ENCODE assay signal across 9 cellular contexts in the genomic region with DNA sequence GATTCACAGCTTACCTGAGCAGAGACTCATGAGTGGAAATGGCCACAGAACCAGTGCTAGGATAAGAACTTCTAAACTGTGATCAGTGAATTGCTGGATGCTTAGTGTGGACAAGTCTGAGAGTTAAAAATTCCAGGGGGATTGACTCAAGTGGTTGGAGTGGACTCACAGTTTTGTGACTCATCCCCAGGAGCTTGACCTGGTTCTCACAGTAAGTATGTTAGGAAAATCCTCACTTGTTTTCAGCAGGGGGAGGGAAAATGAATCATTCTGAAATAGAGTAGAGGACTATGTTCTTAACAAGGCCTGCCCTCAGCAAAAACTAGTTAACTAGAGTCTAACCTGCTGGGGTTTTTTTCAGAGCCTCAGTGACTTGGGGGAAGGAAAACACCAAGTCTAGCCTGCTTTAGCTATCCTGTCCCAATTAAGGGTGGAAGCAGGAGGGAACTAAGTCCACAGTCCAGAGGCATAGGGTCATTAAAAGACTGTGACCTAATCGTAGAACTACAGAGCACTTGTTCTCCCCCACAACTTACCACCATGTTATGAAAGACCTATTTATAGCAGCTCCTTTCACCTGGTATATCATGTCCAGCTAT. TPM values are rescaled to one million over a fixed set of nuclear protein-coding genes. Genes with fewer than 3 reads are reported as not detected.
DNase-seq lines count a peak whose midpoint lies in the region; ATAC-seq, FAIRE-seq and TF ChIP-seq lines count a peak whose summit lies in the region.
"Had no signal": no experiment of that assay in that cellular context is flagged by ENCODE, and none has a peak within 500 bp of the region (broad histone marks: within the 10 kb centered on the region; RNA-seq: fewer than 3 reads in every experiment).

No MANE protein-coding gene starts in this region.

- no peak overlapping the region for H3K4me3 ChIP-seq in skeletal muscle satellite cell (ENCODE audit: low read length)

- DNase-seq in GM12892 (ENCODE audit: insufficient read length), result no peak
- peak; percentile 60 for DNase-seq in SW480 (ENCODE audit: low spot score)
- peak; percentile 93 for DNase-seq in glomerular visceral epithelial cell (ENCODE audit: extremely low spot score)
- no peak for DNase-seq in SKM-1 (lab: John Stamatoyannopoulos, UW; ENCODE audit: unreplicated experiment)
- DNase-seq in effector CD4-positive, alpha-beta T cell, result no peak
- DNase-seq: activated CD8-positive, alpha-beta memory T cell treated with anti-CD3 and anti-CD28 coated beads, Interleukin-2, amount 50 U/mL, for 48 hours had no signal

- FAIRE-seq in GM12892 (lab: Jason Lieb, UNC), result peak; percentile 68

- no peaks in the 10 kb centered on the region for H3K36me3 ChIP-seq in skeletal muscle satellite cell (ENCODE audit: insufficient read depth, low read length)

- no peaks in the 10 kb centered on the region for H3K9me3 ChIP-seq in skeletal muscle satellite cell (replicated peaks; ENCODE audit: low read length)

- H3K9ac ChIP-seq in skeletal muscle satellite cell (ENCODE audit: low read depth, low read length), result no peak overlapping the region

- H3K4me2 ChIP-seq in skeletal muscle satellite cell (ENCODE audit: low read length), result peak overlapping the region; percentile 43

- no peaks in the 10 kb centered on the region for H3K27me3 ChIP-seq in skeletal muscle satellite cell (ENCODE audit: control insufficient read depth, insufficient read depth, low read length)

- no peak for ATAC-seq in activated CD4-positive, CD25-positive, alpha-beta regulatory T cell treated with anti-CD3 and anti-CD28 coated beads, Interleukin-2, amount 50 U/mL, for 24 hours
- no peak for ATAC-seq in HG02610 (IDR thresholded peaks at IDR 0.05; ENCODE audit: unreplicated experiment)

- H3K4me1 ChIP-seq in skeletal muscle satellite cell (ENCODE audit: control insufficient read depth, insufficient read depth, low read length), result peaks cover 32% of the 10 kb centered on the region

- no peak for TF ChIP-seq POLR2A in GM12892 (IDR thresholded peaks at IDR 0.05; ENCODE audit: low read depth, low read length)

RNA-seq across cellular contexts. Expression of a gene that starts 6.1 kb away (rescaled TPM):
- polyA plus RNA-seq in GM12892 (2012; ENCODE audit: missing spikeins), result 30.2 TPM
- 16.6 and 21.5 TPM in 2 replicates for total RNA-seq in skeletal muscle satellite cell (2012; rRNA removed)

RNA-seq across cellular contexts. Expression of a gene that starts 10.5 kb away (rescaled TPM):
- 17.3 TPM for polyA plus RNA-seq in GM12892 (2012; ENCODE audit: missing spikeins)
- 17.3 and 26.9 TPM in 2 replicates for total RNA-seq in skeletal muscle satellite cell (2012; rRNA removed)

RNA-seq across cellular contexts. Expression of a gene that starts 56.3 kb away (rescaled TPM):
- 30.4 TPM for polyA plus RNA-seq in GM12892 (2012; ENCODE audit: missing spikeins)
- 109 and 116 TPM in 2 replicates for total RNA-seq in skeletal muscle satellite cell (2012; rRNA removed)

RNA-seq across cellular contexts. Expression of a gene that starts 56.6 kb away (rescaled TPM):
- polyA plus RNA-seq in GM12892 (2012; ENCODE audit: missing spikeins), result 61.7 TPM
- 29.7 and 33.7 TPM in 2 replicates for total RNA-seq in skeletal muscle satellite cell (2012; rRNA removed)

Comparison
In these comparisons a context has a peak if more than half of its experiments do, and no peak if none do; other contexts are left out.
1. DNase-seq: peak in SW480 (single experiment) and glomerular visceral epithelial cell (single experiment); none in GM12892 (single experiment), SKM-1 (single experiment) and effector CD4-positive, alpha-beta T cell (single experiment).